ENCODE assay signal across 8 cellular contexts in genomic region chr2:231554748-231555545, GRCh38. TPM values are rescaled to one million over a fixed set of nuclear protein-coding genes. Genes with fewer than 3 reads are reported as not detected.
DNase-seq lines count a peak whose midpoint lies in the region; ATAC-seq and TF ChIP-seq lines count a peak whose summit lies in the region.

No MANE protein-coding gene starts in this region.

- H3K27ac Mint-ChIP-seq in naive thymus-derived CD8-positive, alpha-beta T cell: peak overlapping the region in 8 of 10 donors; percentile 30 to 94 (median 69)
- H3K27ac Mint-ChIP-seq in endothelial cell (ENCODE audit: unreplicated experiment) (no peak overlapping the region), mesothelial cell of epicardium (no peak overlapping the region)

- no peaks in the 10 kb centered on the region for H3K27me3 Mint-ChIP-seq in naive thymus-derived CD8-positive, alpha-beta T cell
- H3K27me3 Mint-ChIP-seq in endothelial cell (ENCODE audit: unreplicated experiment): peaks cover 2% of the 10 kb centered on the region
- H3K27me3 Mint-ChIP-seq in mesothelial cell of epicardium (ENCODE audit: low read depth): no peaks in the 10 kb centered on the region

- POLR2A ChIA-PET in naive thymus-derived CD8-positive, alpha-beta T cell (lab: Charles Lee): no interaction called here

- ATAC-seq in naive thymus-derived CD8-positive, alpha-beta T cell: no peak

- H3K4me2 ChIP-seq in Karpas-422 (ENCODE audit: low read depth, low read length, poor library complexity, severe bottlenecking): no peak overlapping the region

- H3K27me3 ChIP-seq in Karpas-422 (ENCODE audit: low read length): peaks cover 6% of the 10 kb centered on the region; the same call in 1 of the 2 replicates
- no peaks in the 10 kb centered on the region for H3K27me3 ChIP-seq in duodenal mucosa (ENCODE audit: control insufficient read depth in 1 of 2, insufficient read depth in 2 of 2, low read length in 2 of 2)

- H3K27ac ChIP-seq in Karpas-422 (ENCODE audit: low read length) (no peak overlapping the region), duodenal mucosa (ENCODE audit: low read depth, low read length) (peak overlapping the region; percentile 70)

- H3K36me3 ChIP-seq in Karpas-422 (ENCODE audit: insufficient read depth, low read length): no peaks in the 10 kb centered on the region
- H3K36me3 ChIP-seq in duodenal mucosa (ENCODE audit: control insufficient read depth in 1 of 2, insufficient read depth in 2 of 2, low read length in 2 of 2): no peaks in the 10 kb centered on the region

- peaks cover 11 to 39% (median 17%) of the 10 kb centered on the region in 4 donors for H3K4me1 Mint-ChIP-seq in naive thymus-derived CD8-positive, alpha-beta T cell
- H3K4me1 Mint-ChIP-seq in endothelial cell (ENCODE audit: unreplicated experiment): peaks cover 1% of the 10 kb centered on the region
- H3K4me1 Mint-ChIP-seq in mesothelial cell of epicardium: no peaks in the 10 kb centered on the region

- H3K9ac ChIP-seq in Karpas-422 (ENCODE audit: low read length) (no peak overlapping the region), duodenal mucosa (ENCODE audit: low read depth in 1 of 2, low read length in 2 of 2) (peak overlapping the region; percentile 24 to 63)

- peak overlapping the region; percentile 61; the same call in 1 of the 2 replicates for H2AFZ ChIP-seq in Karpas-422 (ENCODE audit: low read length)

- H3K36me3 Mint-ChIP-seq in naive thymus-derived CD8-positive, alpha-beta T cell: peaks cover 0 to 13% (median 4%) of the 10 kb centered on the region in 3 donors
- H3K36me3 Mint-ChIP-seq in endothelial cell (ENCODE audit: low read depth, unreplicated experiment) (peaks cover 12% of the 10 kb centered on the region), mesothelial cell of epicardium (peaks cover 7% of the 10 kb centered on the region)

- DNase-seq in AG09309 (ENCODE audit: low read depth) (peak; percentile 7), Karpas-422 (no peak), NCI-H524 (lab: John Stamatoyannopoulos, UW) (no peak), endothelial cell (ENCODE audit: low spot score) (no peak), C1 segment of cervical spinal cord (lab: John Stamatoyannopoulos, UW) (no peak), mesothelial cell of epicardium (ENCODE audit: low spot score in 2 of 2, unreplicated experiment in 2 of 2) (no peak)
- no peak for DNase-seq in naive thymus-derived CD8-positive, alpha-beta T cell

- H3K4me3 ChIP-seq in AG09309 (ENCODE audit: control insufficient read depth, low read depth, low read length) (peak overlapping the region; percentile 6), Karpas-422 (ENCODE audit: low read length) (no peak overlapping the region), duodenal mucosa (ENCODE audit: low read depth in 1 of 2, low read length in 2 of 2) (peak overlapping the region; percentile 44 to 59)

- H3K4me1 ChIP-seq in Karpas-422 (ENCODE audit: low read length): no peaks in the 10 kb centered on the region
- peaks cover 20 to 21% of the 10 kb centered on the region in 2 donors for H3K4me1 ChIP-seq in duodenal mucosa (ENCODE audit: control insufficient read depth in 1 of 2, insufficient read depth in 2 of 2, low read length in 2 of 2)

- H3K9me3 ChIP-seq in Karpas-422 (ENCODE audit: low read length) (peaks cover 12% of the 10 kb centered on the region; the same call in 1 of the 2 replicates), duodenal mucosa (ENCODE audit: control insufficient read depth in 1 of 2, low read length in 2 of 2) (peaks cover 0 to 4% of the 10 kb centered on the region in 2 donors)

- peaks cover 4 to 22% (median 12%) of the 10 kb centered on the region in 9 donors for H3K9me3 Mint-ChIP-seq in naive thymus-derived CD8-positive, alpha-beta T cell
- H3K9me3 Mint-ChIP-seq in endothelial cell (ENCODE audit: unreplicated experiment): peaks cover 10% of the 10 kb centered on the region
- peaks cover 12% of the 10 kb centered on the region for H3K9me3 Mint-ChIP-seq in mesothelial cell of epicardium

- H3K79me2 ChIP-seq in Karpas-422 (ENCODE audit: low read length): no peaks in the 10 kb centered on the region

- TF ChIP-seq CTCF in AG09309 (IDR thresholded peaks at IDR 0.05; ENCODE audit: control insufficient read depth, insufficient read depth, low read depth, low read length, missing control alignments): no peak
- TF ChIP-seq CTCF in endothelial cell (IDR thresholded peaks at IDR 0.05; ENCODE audit: unreplicated experiment): no peak
- no peak for TF ChIP-seq CTCF in mesothelial cell of epicardium (IDR thresholded peaks at IDR 0.05; ENCODE audit: unreplicated experiment)

- H4K20me1 ChIP-seq in Karpas-422 (ENCODE audit: insufficient read depth, low read depth, low read length): no peaks in the 10 kb centered on the region

- no peaks in the 10 kb centered on the region for H3K9me2 ChIP-seq in Karpas-422 (replicated peaks; ENCODE audit: insufficient read depth, low read length)

- H3K4me3 Mint-ChIP-seq in naive thymus-derived CD8-positive, alpha-beta T cell: peak overlapping the region in 7 of 10 donors; percentile 7 to 87 (median 43)
- no peak overlapping the region for H3K4me3 Mint-ChIP-seq in endothelial cell (ENCODE audit: unreplicated experiment)
- no peak overlapping the region for H3K4me3 Mint-ChIP-seq in mesothelial cell of epicardium

RNA-seq across cellular contexts. Expression of gene NMUR1, which starts 24.7 kb away (rescaled TPM):
- not detected in 2 replicates for total RNA-seq in Karpas-422 (2014; rRNA removed; shearing (Covaris generic); ENCODE audit: low replicate concordance)
- under 1 TPM in 1 of 2 experiments, not detected in 1; 0.10 TPM for total RNA-seq in naive thymus-derived CD8-positive, alpha-beta T cell
- polyA plus RNA-seq in naive thymus-derived CD8-positive, alpha-beta T cell: 1 to 10 TPM in 1 of 3 donors, under 1 TPM in 2; 0.07 to 3.7 (median 0.17) TPM
- total RNA-seq in endothelial cell (ENCODE audit: unreplicated experiment): not detected
- total RNA-seq in mesothelial cell of epicardium: 0.09 to 0.13 TPM in 2 of 3 replicates, not detected in the other

RNA-seq across cellular contexts. Expression of gene TEX44, which starts 37.7 kb away (rescaled TPM):
- not detected in 2 replicates for total RNA-seq in Karpas-422 (2014; rRNA removed; shearing (Covaris generic); ENCODE audit: low replicate concordance)
- total RNA-seq in naive thymus-derived CD8-positive, alpha-beta T cell: not detected
- not detected for polyA plus RNA-seq in naive thymus-derived CD8-positive, alpha-beta T cell
- total RNA-seq in endothelial cell (ENCODE audit: unreplicated experiment) (not detected), mesothelial cell of epicardium (not detected in 3 replicates)

Comparison
In these comparisons a context has a peak if more than half of its experiments do, and no peak if none do; other contexts are left out.
1. H3K27ac Mint-ChIP-seq: peak in naive thymus-derived CD8-positive, alpha-beta T cell (8 of 10); none in endothelial cell (single experiment) and mesothelial cell of epicardium (single experiment).
2. H3K4me3 Mint-ChIP-seq: peak in naive thymus-derived CD8-positive, alpha-beta T cell (7 of 10); none in endothelial cell (single experiment) and mesothelial cell of epicardium (single experiment).